Comparison of ENCODE assay signal across 2 cellular contexts in the genomic region with DNA sequence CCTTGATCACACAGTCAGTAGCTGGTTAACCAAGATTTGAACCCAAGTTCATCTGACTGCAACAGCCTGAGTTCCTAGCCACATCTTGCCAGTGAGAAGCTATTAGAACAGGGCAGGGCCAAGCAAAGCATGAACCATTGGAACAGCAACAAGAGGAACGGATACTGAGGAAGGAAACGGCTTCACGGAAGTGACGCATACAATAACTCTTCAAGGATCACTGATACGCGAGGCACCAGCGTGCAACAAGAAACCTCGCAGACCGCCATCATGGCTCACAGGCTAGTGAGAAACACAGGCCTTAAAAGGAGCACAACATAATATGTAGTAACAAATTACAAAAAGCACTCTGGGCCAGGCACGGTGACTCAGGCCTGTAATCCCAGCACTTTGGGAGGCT.
TF ChIP-seq lines count a peak whose summit lies in the region.

No MANE protein-coding gene starts in this region.

TF ChIP-seq in GM12878, 131 proteins besides CTCF, POLR2A, EP300 and RAD21:
- TF ChIP-seq RUNX3 (IDR thresholded peaks at IDR 0.05; ENCODE audit: low read length) (0 out of 2 replicates have a peak, but pooled peaks have one; percentile 5), CREM (IDR thresholded peaks at IDR 0.05; ENCODE audit: low read depth) (peak; percentile 51; the same call in 1 of the 2 replicates), BACH1 (IDR thresholded peaks at IDR 0.05; ENCODE audit: borderline replicate concordance) (no peak), GABPA (IDR thresholded peaks at IDR 0.05; ENCODE audit: low read depth) (peak; percentile 63), ETV6 (conservative IDR thresholded peaks at IDR 0.05 in 1 of 2, IDR thresholded peaks at IDR 0.05 in 1 of 2; ENCODE audit: borderline replicate concordance in 1 of 2, low read depth in 1 of 2) (peak in 1 of 2 experiments; percentile 82; a peak in 2 of 4 replicates), STAT1 (conservative IDR thresholded peaks at IDR 0.05) (no peak), CHD4 (IDR thresholded peaks at IDR 0.05) (no peak), TCF7 (IDR thresholded peaks at IDR 0.05; ENCODE audit: borderline replicate concordance) (no peak)

TF ChIP-seq in H1, 55 proteins besides CTCF, POLR2A, EP300 and RAD21:
- TF ChIP-seq ZNF274 (IDR thresholded peaks at IDR 0.05; ENCODE audit: borderline replicate concordance, extremely low read depth, low read length) = no peak
- TF ChIP-seq SP2 (IDR thresholded peaks at IDR 0.05; ENCODE audit: low read length) = no peak
- TF ChIP-seq TCF12 (IDR thresholded peaks at IDR 0.05; ENCODE audit: low read depth, low read length) = no peak
- no peak for TF ChIP-seq HDAC6 (IDR thresholded peaks at IDR 0.05; ENCODE audit: low read depth, low read length)
- TF ChIP-seq BCL11A (IDR thresholded peaks at IDR 0.05; ENCODE audit: low read depth in 2 of 2, low read length in 2 of 2) = no peak
- TF ChIP-seq FOSL1 (IDR thresholded peaks at IDR 0.05; ENCODE audit: insufficient read depth, low read depth, low read length) = no peak
- no peak for TF ChIP-seq YY1 (IDR thresholded peaks at IDR 0.05; ENCODE audit: low read depth, low read length)
- TF ChIP-seq TAF1 (IDR thresholded peaks at IDR 0.05; ENCODE audit: low read depth, low read length) = no peak
- TF ChIP-seq RXRA (IDR thresholded peaks at IDR 0.05; ENCODE audit: insufficient read depth, low read depth, low read length) = no peak
